28 cellular contexts compared by ENCODE assay signal in genomic region chr5:72988769-72989168, GRCh38. TPM values are rescaled to one million over a fixed set of nuclear protein-coding genes. Genes with fewer than 3 reads are reported as not detected.
A peak's percentile ranks its signal among the peaks of the same experiment; 100 is the strongest.
DNase-seq lines count a peak whose midpoint lies in the region; ATAC-seq and TF ChIP-seq lines count a peak whose summit lies in the region.
"Had no signal": no experiment of that assay in that cellular context is flagged by ENCODE, and none has a peak within 500 bp of the region (broad histone marks: within the 10 kb centered on the region; RNA-seq: fewer than 3 reads in every experiment).

No MANE protein-coding gene starts in this region.

- H3K9me3 ChIP-seq in right atrium auricular region (no peaks in the 10 kb centered on the region), lower lobe of right lung (no peaks in the 10 kb centered on the region)
- H3K9me3 ChIP-seq: esophagus muscularis mucosa, gastrocnemius medialis, ovary, SJSA1, tibial artery had no signal

- H3K4me1 ChIP-seq in right atrium auricular region = no peaks in the 10 kb centered on the region
- no peaks in the 10 kb centered on the region for H3K4me1 ChIP-seq in lower lobe of right lung
- H3K4me1 ChIP-seq: esophagus muscularis mucosa, SJSA1, tibial artery had no signal

- H3K27ac ChIP-seq in right atrium auricular region = no peak overlapping the region
- H3K27ac ChIP-seq in lower lobe of right lung = no peak overlapping the region
- H3K27ac ChIP-seq: esophagus muscularis mucosa, gastrocnemius medialis, ovary, SJSA1, tibial artery had no signal

- DNase-seq in A172 (ENCODE audit: low spot score) (peak; percentile 4), OCI-M1 (lab: John Stamatoyannopoulos, UW) (peak; percentile 33), cardiac fibroblast (ENCODE audit: low read depth in 2 of 2) (peak; percentile 28 to 36), kidney tubule cell (ENCODE audit: low spot score) (peak; percentile 24), right atrium auricular region (ENCODE audit: low spot score) (no peak), lower lobe of right lung (no peak)
- no peak for DNase-seq in stimulated activated naive CD8-positive, alpha-beta T cell treated with anti-CD3 and anti-CD28 coated beads, Interleukin-15, Interleukin-2, amounts not matched to agents 100 U/mL and 50 U/mL, for 24 hours
- DNase-seq: activated naive CD8-positive, alpha-beta T cell treated with anti-CD3 and anti-CD28 coated beads for 36 hours; AML-193; CD4-positive, alpha-beta memory T cell; cerebellar nuclear complex; DMS 273 treated with DMSO at 0.1 percent for 48 hours; effector memory CD8-positive, alpha-beta T cell; gastrocnemius medialis; hypothalamus; left ventricle myocardium superior; NCI-H1105; NCI-H1930; NCI-H526 treated with DMSO at 0.1 percent for 48 hours; ovary; stimulated activated CD4-positive, alpha-beta T cell treated with anti-CD3 and anti-CD28 coated beads, Interleukin-4, amount 100 ng/mL, for 4 hours; stimulated activated naive CD4-positive, alpha-beta T cell treated with Interleukin-2 at 50 U/mL for 16 hours; tibial artery had no signal

- H3K27me3 ChIP-seq in right atrium auricular region (no peaks in the 10 kb centered on the region), lower lobe of right lung (ENCODE audit: low read depth) (no peaks in the 10 kb centered on the region)
- H3K27me3 ChIP-seq: esophagus muscularis mucosa, gastrocnemius medialis, ovary, SJSA1, tibial artery had no signal

- ATAC-seq in lower lobe of right lung (no peak), HG02798 (IDR thresholded peaks at IDR 0.05; ENCODE audit: poor library complexity, unreplicated experiment) (no peak)
- no peak for ATAC-seq in stimulated activated naive CD8-positive, alpha-beta T cell treated with anti-CD3 and anti-CD28 coated beads, Interleukin-15, Interleukin-2, amounts not matched to agents 100 U/mL and 50 U/mL, for 24 hours
- ATAC-seq: effector memory CD8-positive, alpha-beta T cell; gastrocnemius medialis; GM23338; left ventricle myocardium superior; natural killer cell treated with Interleukin-12 subunit alpha and Interleukin-12 subunit beta and Interleukin-15 and Interleukin-18, amount 100 ng/mL, for 72 hours had no signal

- no peak for TF ChIP-seq CTCF in cardiac fibroblast (IDR thresholded peaks at IDR 0.05; ENCODE audit: low read depth, low read length)
- TF ChIP-seq CTCF in right atrium auricular region (IDR thresholded peaks at IDR 0.05) = no peak
- TF ChIP-seq CTCF in lower lobe of right lung (IDR thresholded peaks at IDR 0.05) = no peak

- H3K4me3 ChIP-seq in cardiac fibroblast (replicated peaks in 1 of 2; ENCODE audit: low read depth in 2 of 2, low read length in 2 of 2) (no peak overlapping the region), right atrium auricular region (no peak overlapping the region), lower lobe of right lung (no peak overlapping the region)
- H3K4me3 ChIP-seq: esophagus muscularis mucosa, gastrocnemius medialis, GM23338, ovary, SJSA1, tibial artery had no signal

- H3K36me3 ChIP-seq in right atrium auricular region (peaks cover 17% of the 10 kb centered on the region), lower lobe of right lung (peaks cover 56% of the 10 kb centered on the region)
- H3K36me3 ChIP-seq: ovary had no signal

- intact Hi-C loops in lower lobe of right lung (cut with DNase I) = no loop called here

RNA-seq across cellular contexts. Expression of gene FCHO2, which starts 32.9 kb away (rescaled TPM):
- 9.1 and 12.9 TPM in 2 replicates for total RNA-seq in A172 (2014; rRNA removed; shearing (Covaris generic))
- total RNA-seq in right atrium auricular region (10 to 100 TPM; 10.7 to 12.1 TPM), lower lobe of right lung (89.9 TPM)

Comparison
In these comparisons a context has a peak if more than half of its experiments do, and no peak if none do; other contexts are left out.
1. DNase-seq: peak in A172 (single experiment), OCI-M1 (single experiment), cardiac fibroblast (2 of 2) and kidney tubule cell (single experiment); none in right atrium auricular region (single experiment), lower lobe of right lung (single experiment) and stimulated activated naive CD8-positive, alpha-beta T cell treated with anti-CD3 and anti-CD28 coated beads, Interleukin-15, Interleukin-2, amounts not matched to agents 100 U/mL and 50 U/mL, for 24 hours (single experiment).